ENCODE assay signal across 17 cellular contexts in the genomic region with DNA sequence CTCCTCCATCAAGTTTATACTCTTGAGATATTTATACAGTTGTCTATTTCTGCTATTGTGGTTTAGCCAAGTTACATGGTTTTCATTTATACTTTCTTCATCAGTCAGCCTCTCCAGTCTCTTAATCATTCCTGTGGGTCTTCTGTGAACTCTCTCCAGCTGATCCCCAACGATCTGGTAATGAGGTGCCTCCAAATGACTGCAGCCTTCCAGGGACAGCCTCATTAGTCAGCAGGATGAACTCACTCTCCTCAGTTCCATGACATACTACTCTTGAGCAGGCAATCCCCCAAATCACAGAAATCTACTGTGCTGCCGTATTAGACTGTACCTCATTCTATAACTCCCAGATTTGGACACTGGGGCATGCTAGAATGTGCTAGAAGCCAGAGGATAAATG. TPM values are rescaled to one million over a fixed set of nuclear protein-coding genes. Genes with fewer than 3 reads are reported as not detected.
DNase-seq lines count a peak whose midpoint lies in the region; ATAC-seq, FAIRE-seq and TF ChIP-seq lines count a peak whose summit lies in the region.
"Had no signal": no experiment of that assay in that cellular context is flagged by ENCODE, and none has a peak within 500 bp of the region (broad histone marks: within the 10 kb centered on the region; RNA-seq: fewer than 3 reads in every experiment).

No MANE protein-coding gene starts in this region.

- H3K4me3 Mint-ChIP-seq in stimulated activated naive CD8-positive, alpha-beta T cell treated with anti-CD3 and anti-CD28 coated beads, Interleukin-15, Interleukin-2, amounts not matched to agents 100 ng/mL and 50 ng/mL, for 24 hours = no peak overlapping the region
- no peak overlapping the region for H3K4me3 Mint-ChIP-seq in stimulated activated naive CD8-positive, alpha-beta T cell treated with anti-CD3 and anti-CD28 coated beads, Interleukin-15, amount 100 ng/mL, for 72 hours
- H3K4me3 Mint-ChIP-seq: activated CD4-positive, alpha-beta memory T cell treated with anti-CD3 and anti-CD28 coated beads for 36 hours; immature natural killer cell had no signal

- H3K4me3 ChIP-seq in keratinocyte (ENCODE audit: control insufficient read depth in 2 of 3, extremely low read depth in 1 of 3, insufficient read depth in 2 of 3, low read depth in 1 of 3, low read length in 3 of 3) = no peak overlapping the region
- H3K4me3 ChIP-seq: body of pancreas had no signal

- H3K27ac ChIP-seq in keratinocyte (ENCODE audit: control insufficient read depth, insufficient read depth, low read length) (no peak overlapping the region), substantia nigra (ENCODE audit: low read depth, low read length, poor library complexity, severe bottlenecking) (no peak overlapping the region)
- H3K27ac ChIP-seq: body of pancreas, parathyroid adenoma had no signal

- peaks cover 2% of the 10 kb centered on the region for H3K9me1 ChIP-seq in keratinocyte (ENCODE audit: control insufficient read depth, extremely low read depth, insufficient read depth, low read length)

- peaks cover under 1% of the 10 kb centered on the region for H3K9me3 Mint-ChIP-seq in stimulated activated naive CD8-positive, alpha-beta T cell treated with anti-CD3 and anti-CD28 coated beads, Interleukin-15, Interleukin-2, amounts not matched to agents 100 ng/mL and 50 ng/mL, for 24 hours
- H3K9me3 Mint-ChIP-seq in stimulated activated naive CD8-positive, alpha-beta T cell treated with anti-CD3 and anti-CD28 coated beads, Interleukin-15, amount 100 ng/mL, for 72 hours = peaks cover 0 to 1% of the 10 kb centered on the region in 2 donors
- H3K9me3 Mint-ChIP-seq: immature natural killer cell had no signal

- no peak for DNase-seq in stimulated activated naive CD8-positive, alpha-beta T cell treated with anti-CD3 and anti-CD28 coated beads, Interleukin-15, amount 100 ng/mL, for 72 hours
- DNase-seq in amniotic stem cell (lab: John Stamatoyannopoulos, UW) = peak; percentile 8
- DNase-seq in keratinocyte (ENCODE audit: low read depth, low spot score) = no peak
- DNase-seq in NOMO-1 treated with DMSO at 0.1 percent for 48 hours (lab: John Stamatoyannopoulos, UW; ENCODE audit: unreplicated experiment) = no peak
- no peak for DNase-seq in stimulated activated CD4-positive, alpha-beta T cell treated with anti-CD3 and anti-CD28 coated beads, Interleukin-4, amount 100 ng/mL, for 4 hours
- DNase-seq in substantia nigra (lab: John Stamatoyannopoulos, UW) = no peak
- DNase-seq in superior temporal gyrus (ENCODE audit: extremely low spot score) = no peak
- DNase-seq: activated CD4-positive, alpha-beta memory T cell treated with anti-CD3 and anti-CD28 coated beads for 36 hours; body of pancreas; immature natural killer cell; NCI-H1694 treated with DMSO at 0.1 percent for 48 hours; NCI-H510A treated with DMSO at 0.1 percent for 48 hours; stimulated activated CD4-positive, alpha-beta T cell treated with anti-CD3 and anti-CD28 coated beads, Interleukin-12 subunit alpha, Interleukin-12 subunit beta, amount 100 ng/mL, for 4 hours had no signal

- dilution Hi-C loops in keratinocyte (cut with MboI; ENCODE audit: extremely low pct_ligation_motif_present, low sequenced_read_pairs) = no loop called here

- H3K79me2 ChIP-seq in keratinocyte (ENCODE audit: control insufficient read depth, insufficient read depth, low read length) = peaks cover 77% of the 10 kb centered on the region

- no peaks in the 10 kb centered on the region for H3K27me3 Mint-ChIP-seq in stimulated activated naive CD8-positive, alpha-beta T cell treated with anti-CD3 and anti-CD28 coated beads, Interleukin-15, Interleukin-2, amounts not matched to agents 100 ng/mL and 50 ng/mL, for 24 hours
- H3K27me3 Mint-ChIP-seq in stimulated activated naive CD8-positive, alpha-beta T cell treated with anti-CD3 and anti-CD28 coated beads, Interleukin-15, amount 100 ng/mL, for 72 hours = no peaks in the 10 kb centered on the region
- H3K27me3 Mint-ChIP-seq: activated CD4-positive, alpha-beta memory T cell treated with anti-CD3 and anti-CD28 coated beads for 36 hours had no signal

- peaks cover 39% of the 10 kb centered on the region for H3K36me3 Mint-ChIP-seq in stimulated activated naive CD8-positive, alpha-beta T cell treated with anti-CD3 and anti-CD28 coated beads, Interleukin-15, Interleukin-2, amounts not matched to agents 100 ng/mL and 50 ng/mL, for 24 hours (ENCODE audit: low read depth)

- peaks cover 1 to 20% of the 10 kb centered on the region in 2 experiments for H3K36me3 ChIP-seq in keratinocyte (ENCODE audit: control insufficient read depth in 2 of 2, extremely low read depth in 1 of 2, insufficient read depth in 2 of 2, low read length in 2 of 2)

- peaks cover 5% of the 10 kb centered on the region for H3K9me3 ChIP-seq in keratinocyte (ENCODE audit: control insufficient read depth, low read depth, low read length)
- H3K9me3 ChIP-seq: body of pancreas had no signal

- H3K4me1 ChIP-seq in keratinocyte (ENCODE audit: control insufficient read depth, extremely low read depth, insufficient read depth, low read length) = peaks cover 28% of the 10 kb centered on the region
- H3K4me1 ChIP-seq: body of pancreas, parathyroid adenoma had no signal

- peaks cover 16% of the 10 kb centered on the region for H4K20me1 ChIP-seq in keratinocyte (ENCODE audit: control insufficient read depth, extremely low read depth, insufficient read depth, low read length)

- ATAC-seq in stimulated activated naive CD8-positive, alpha-beta T cell treated with anti-CD3 and anti-CD28 coated beads, Interleukin-15, amount 100 ng/mL, for 72 hours = no peak
- ATAC-seq: body of pancreas had no signal

- no peak overlapping the region for H3K9ac ChIP-seq in keratinocyte (ENCODE audit: control insufficient read depth, extremely low read depth, insufficient read depth, low read length)
- H3K9ac ChIP-seq: parathyroid adenoma had no signal

- H3K27ac Mint-ChIP-seq in stimulated activated naive CD8-positive, alpha-beta T cell treated with anti-CD3 and anti-CD28 coated beads, Interleukin-15, Interleukin-2, amounts not matched to agents 100 ng/mL and 50 ng/mL, for 24 hours = peak overlapping the region; percentile 45
- no peak overlapping the region for H3K27ac Mint-ChIP-seq in stimulated activated naive CD8-positive, alpha-beta T cell treated with anti-CD3 and anti-CD28 coated beads, Interleukin-15, amount 100 ng/mL, for 72 hours
- H3K27ac Mint-ChIP-seq: activated CD4-positive, alpha-beta memory T cell treated with anti-CD3 and anti-CD28 coated beads for 36 hours had no signal

- H3K4me1 Mint-ChIP-seq in stimulated activated naive CD8-positive, alpha-beta T cell treated with anti-CD3 and anti-CD28 coated beads, Interleukin-15, Interleukin-2, amounts not matched to agents 100 ng/mL and 50 ng/mL, for 24 hours (ENCODE audit: low read depth) = peaks cover 8% of the 10 kb centered on the region
- H3K4me1 Mint-ChIP-seq in stimulated activated naive CD8-positive, alpha-beta T cell treated with anti-CD3 and anti-CD28 coated beads, Interleukin-15, amount 100 ng/mL, for 72 hours = peaks cover 8% of the 10 kb centered on the region

- TF ChIP-seq CTCF in keratinocyte (optimal IDR thresholded peaks at IDR 0.05 in 1 of 3, IDR thresholded peaks at IDR 0.05 in 1 of 3, conservative IDR thresholded peaks at IDR 0.05 in 1 of 3; ENCODE audit: extremely low read depth in 1 of 3, insufficient read depth in 2 of 3, low read length in 3 of 3) = no peak

- H3K4me2 ChIP-seq in keratinocyte (ENCODE audit: control insufficient read depth, extremely low read depth, insufficient read depth, low read depth, low read length) = peak overlapping the region; percentile 32

- H2AFZ ChIP-seq in keratinocyte (ENCODE audit: control insufficient read depth, low read length) = no peak overlapping the region
- H2AFZ ChIP-seq: parathyroid adenoma had no signal

- peak; percentile 41 for FAIRE-seq in keratinocyte (lab: Jason Lieb, UNC)
- FAIRE-seq: frontal cortex, TTC549 had no signal

- H3K27me3 ChIP-seq in keratinocyte (ENCODE audit: control insufficient read depth, extremely low read depth, insufficient read depth, low read length) = no peaks in the 10 kb centered on the region
- H3K27me3 ChIP-seq: body of pancreas had no signal

RNA-seq across cellular contexts. Expression of a gene that starts 15.3 kb away (rescaled TPM):
- 31.2 to 40.6 TPM (median 36.7 TPM) in 3 replicates for polyA plus RNA-seq in keratinocyte
- polyA plus RNA-seq in keratinocyte (2011; ENCODE audit: low read depth) = 10.7 TPM
- 24.1 and 34.0 TPM in 2 replicates for polyA plus RNA-seq in keratinocyte (2011; cell fraction: cytosol; rRNA removed)
- polyA plus RNA-seq in keratinocyte (2011; cell fraction: nucleus; rRNA removed) = 63.3 and 63.7 TPM in 2 replicates
- polyA plus RNA-seq in keratinocyte (2012; ENCODE audit: low replicate concordance) = 13.2 and 23.4 TPM in 2 replicates
- 111 to 164 TPM (median 118 TPM) in 3 replicates for polyA minus RNA-seq in keratinocyte
- polyA minus RNA-seq in keratinocyte (2011; cell fraction: cytosol; rRNA and poly(A)+ RNA removed) = 65.2 TPM
- 90.4 and 112 TPM in 2 replicates for polyA minus RNA-seq in keratinocyte (2011; cell fraction: nucleus; rRNA and poly(A)+ RNA removed)

RNA-seq across cellular contexts. Expression of a gene that starts 15.4 kb away (rescaled TPM):
- 49.0 to 86.8 TPM (median 53.5 TPM) in 3 replicates for polyA plus RNA-seq in keratinocyte
- 35.4 TPM for polyA plus RNA-seq in keratinocyte (2011; ENCODE audit: low read depth)
- 58.7 and 112 TPM in 2 replicates for polyA plus RNA-seq in keratinocyte (2011; cell fraction: cytosol; rRNA removed)
- polyA plus RNA-seq in keratinocyte (2011; cell fraction: nucleus; rRNA removed) = 49.0 and 63.8 TPM in 2 replicates
- polyA plus RNA-seq in keratinocyte (2012; ENCODE audit: low replicate concordance) = 49.5 and 51.8 TPM in 2 replicates
- polyA minus RNA-seq in keratinocyte = 16.6 to 90.7 TPM (median 50.3 TPM) in 3 replicates
- 18.8 TPM for polyA minus RNA-seq in keratinocyte (2011; cell fraction: cytosol; rRNA and poly(A)+ RNA removed)
- polyA minus RNA-seq in keratinocyte (2011; cell fraction: nucleus; rRNA and poly(A)+ RNA removed) = 7.9 and 31.7 TPM in 2 replicates
